16 cellular contexts compared by ENCODE assay signal in genomic region chrX:125387945-125388344, GRCh38.
DNase-seq lines count a peak whose midpoint lies in the region; ATAC-seq and TF ChIP-seq lines count a peak whose summit lies in the region.
"Had no signal": no experiment of that assay in that cellular context is flagged by ENCODE, and none has a peak within 500 bp of the region (broad histone marks: within the 10 kb centered on the region; RNA-seq: fewer than 3 reads in every experiment).

No MANE protein-coding gene starts in this region.

- no peak for TF ChIP-seq CTCF in endodermal cell (conservative IDR thresholded peaks at IDR 0.05)

- H3K27me3 Mint-ChIP-seq in endodermal cell (ENCODE audit: insufficient read depth) = no peaks in the 10 kb centered on the region

- H3K36me3 Mint-ChIP-seq in endodermal cell (ENCODE audit: low read depth) = peaks cover 72% of the 10 kb centered on the region
- H3K36me3 Mint-ChIP-seq: CD14-positive monocyte; CD8-positive, alpha-beta T cell had no signal

- H3K4me1 ChIP-seq in HUES48 (ENCODE audit: control insufficient read depth, insufficient read depth, low read length) = peaks cover 26% of the 10 kb centered on the region
- H3K4me1 ChIP-seq in endodermal cell (ENCODE audit: control insufficient read depth, insufficient read depth, low read length) = no peaks in the 10 kb centered on the region
- peaks cover 4% of the 10 kb centered on the region; the same call in 1 of the 2 replicates for H3K4me1 ChIP-seq in iPS-20b (ENCODE audit: insufficient read depth, low read length)

- H3K27ac ChIP-seq in HUES48 (ENCODE audit: low read depth, low read length) (peak overlapping the region; percentile 4), endodermal cell (ENCODE audit: low read depth, low read length) (no peak overlapping the region), iPS-20b (ENCODE audit: low read length) (no peak overlapping the region)
- H3K27ac ChIP-seq: 22Rv1 had no signal

- peak overlapping the region; percentile 59 for H3K9ac ChIP-seq in HUES48 (ENCODE audit: low read depth, low read length)
- H3K9ac ChIP-seq in endodermal cell (ENCODE audit: extremely low read depth, low read length, poor library complexity, severe bottlenecking) = peak overlapping the region; percentile 34
- peak overlapping the region; percentile 41; the same call in 1 of the 2 replicates for H3K9ac ChIP-seq in iPS-20b (ENCODE audit: low read depth, low read length)

- H3K36me3 ChIP-seq in HUES48 (ENCODE audit: control insufficient read depth, insufficient read depth, low read length) (peaks cover 63% of the 10 kb centered on the region), endodermal cell (ENCODE audit: control insufficient read depth, insufficient read depth, low read length) (peaks cover 26% of the 10 kb centered on the region), iPS-20b (ENCODE audit: insufficient read depth, low read depth, low read length) (peaks cover 46% of the 10 kb centered on the region)

- H3K4me1 Mint-ChIP-seq in endodermal cell = peaks cover 36% of the 10 kb centered on the region
- H3K4me1 Mint-ChIP-seq: CD14-positive monocyte had no signal

- H3K4me3 ChIP-seq in HUES48 (ENCODE audit: low read depth, low read length) (peak overlapping the region; percentile 58), endodermal cell (ENCODE audit: low read length) (peak overlapping the region; percentile 77), iPS-20b (ENCODE audit: low read length) (peak overlapping the region; percentile 56)

- H3K27me3 ChIP-seq in HUES48 (ENCODE audit: control insufficient read depth, insufficient read depth, low read length) (no peaks in the 10 kb centered on the region), endodermal cell (ENCODE audit: control insufficient read depth, insufficient read depth, low read length, poor library complexity, severe bottlenecking) (no peaks in the 10 kb centered on the region), iPS-20b (ENCODE audit: insufficient read depth, low read length) (no peaks in the 10 kb centered on the region)

- H3K9me3 ChIP-seq in HUES48 (ENCODE audit: control insufficient read depth, insufficient read depth, low read length) (no peaks in the 10 kb centered on the region), endodermal cell (ENCODE audit: control insufficient read depth, low read length) (no peaks in the 10 kb centered on the region), iPS-20b (ENCODE audit: insufficient read depth, low read depth, low read length) (no peaks in the 10 kb centered on the region)

- WGBS in endodermal cell (ENCODE audit: insufficient coverage in 1 of 2, insufficient read length in 1 of 2), 2 experiments = 48 to 60% methylated on average over 1 to 7 of the region's 7 CpGs

- peak overlapping the region; percentile 76 for H3K4me3 Mint-ChIP-seq in endodermal cell
- H3K4me3 Mint-ChIP-seq: CD14-positive monocyte; CD8-positive, alpha-beta T cell had no signal

- peak; percentile 30 for DNase-seq in ELF-1 (ENCODE audit: low read depth, low spot score)
- peak; percentile 52 for DNase-seq in endodermal cell
- DNase-seq in amygdala (lab: John Stamatoyannopoulos, UW) = no peak
- no peak for DNase-seq in DMS79 (lab: John Stamatoyannopoulos, UW)
- DNase-seq: CD8-positive, alpha-beta T cell; COR-L47; DMS153; DND-41; GOT3 had no signal

- peaks cover 4% of the 10 kb centered on the region for H3K9me3 Mint-ChIP-seq in endodermal cell
- H3K9me3 Mint-ChIP-seq: CD8-positive, alpha-beta T cell had no signal

- peak overlapping the region; percentile 76 for H3K27ac Mint-ChIP-seq in endodermal cell
- H3K27ac Mint-ChIP-seq: CD14-positive monocyte; CD8-positive, alpha-beta T cell had no signal

- no peak for ATAC-seq in HG02981 (IDR thresholded peaks at IDR 0.05; ENCODE audit: unreplicated experiment)
- ATAC-seq in HG02623 (IDR thresholded peaks at IDR 0.05; ENCODE audit: unreplicated experiment) = no peak
- ATAC-seq: CD8-positive, alpha-beta T cell; HCT116 had no signal

Comparison
In these comparisons a context has a peak if more than half of its experiments do, and no peak if none do; other contexts are left out.
1. DNase-seq: peak in ELF-1 (single experiment) and endodermal cell (single experiment); none in amygdala (0 of 56) and DMS79 (single experiment).
2. Peak in every context shown above with its lines, with median percentiles within 50 percentile points of each other: H3K4me3 ChIP-seq and H3K9ac ChIP-seq.